8 cellular contexts compared by ENCODE assay signal in genomic region chr11:72111803-72112540, GRCh38. TPM values are rescaled to one million over a fixed set of nuclear protein-coding genes. Genes with fewer than 3 reads are reported as not detected.
DNase-seq lines count a peak whose midpoint lies in the region; ATAC-seq, FAIRE-seq and TF ChIP-seq lines count a peak whose summit lies in the region.

No MANE protein-coding gene starts in this region.

- intact Hi-C loops in HepG2 (cut with micrococcal nuclease; ENCODE audit: unreplicated experiment) = loop anchor here (1.0 kb wide), 1 partner anchor 9 kb away; the partner anchor contains the start of gene LAMTOR1

- peak in 1 of 2 experiments; percentile 86; a peak in 3 of 4 replicates for TF ChIP-seq POLR2A in HepG2 (IDR thresholded peaks at IDR 0.05; ENCODE audit: insufficient read depth in 1 of 2, low read depth in 2 of 2, low read length in 2 of 2)

- peak overlapping the region; percentile 92 for H3K27ac ChIP-seq in HepG2 (ENCODE audit: extremely low read length, insufficient read depth, low read length)

- TF ChIP-seq CTCF in HepG2 (CRISPR knock-in tag; IDR thresholded peaks at IDR 0.05) = no peak

- no peak for TF ChIP-seq RAD21 in HepG2 (CRISPR knock-in tag; IDR thresholded peaks at IDR 0.05)

- peak; percentile 78 for ATAC-seq in HG03457 (IDR thresholded peaks at IDR 0.05; ENCODE audit: unreplicated experiment)
- ATAC-seq in HepG2 = peak; percentile 95

- H3K79me2 ChIP-seq in HepG2 (ENCODE audit: insufficient read depth, low read length) = no peaks in the 10 kb centered on the region

- H3K4me3 ChIP-seq in HepG2 (replicated peaks in 1 of 3; ENCODE audit: insufficient read depth in 1 of 3, low read depth in 2 of 3, low read length in 3 of 3) = peak overlapping the region; percentile 55 to 74 (median 73)

- POLR2A ChIA-PET in HepG2 (lab: Yijun Ruan, JAX) = interaction anchor here (0.9 to 2.1 kb wide), 8 partner anchors 10 to 183 kb away, joined by 3 to 13 read pairs (median 6); partner anchors contain the start of genes LAMTOR1 and RNF121

- H3K36me3 ChIP-seq in HepG2 (replicated peaks in 1 of 2; ENCODE audit: control insufficient read depth in 1 of 2, insufficient read depth in 2 of 2, low read length in 2 of 2) = peaks cover 0 to 2% of the 10 kb centered on the region in 2 experiments; a peak in 1 of 5 replicates

- H3K4me2 ChIP-seq in HepG2 (ENCODE audit: low read depth, low read length) = peak overlapping the region; percentile 98

- FAIRE-seq in HepG2 (lab: Jason Lieb, UNC) = peak; percentile 99

- in situ Hi-C loops in HepG2 (cut with HindIII; ENCODE audit: extremely low pct_ligation_motif_present, low pct_unique_long_range_greater_than_20kb) = no loop called here

- CTCF ChIA-PET in HepG2 (lab: Yijun Ruan, JAX; ENCODE audit: low intra/inter-chr PET ratio, low total read pairs) = interaction anchor here (1.1 kb wide), 1 partner anchor 72 kb away, joined by 4 read pairs; no protein-coding TSS in a partner anchor

- TSS peak; percentile 87 for BruUV-seq in HepG2 (replicated peaks; lab: Mats Ljungman, UMichigan)

- TF ChIP-seq EP300 in HepG2 (IDR thresholded peaks at IDR 0.05; ENCODE audit: low read depth in 2 of 2, low read length in 2 of 2) = no peak
- TF ChIP-seq EP300 in HepG2 (CRISPR knock-in tag; IDR thresholded peaks at IDR 0.05; ENCODE audit: borderline replicate concordance) = no peak

- WGBS in HepG2 (ENCODE audit: low lambda C conversion rate) = 1% methylated on average over 29 of the region's 29 CpGs

- DNase-seq in C1 segment of cervical spinal cord (lab: John Stamatoyannopoulos, UW) = peak in 13 of 14 donors; percentile 94 to 100 (median 99)
- DNase-seq in GM19240 (ENCODE audit: insufficient read length, low spot score) = peak; percentile 69
- DNase-seq in NCI-H524 (lab: John Stamatoyannopoulos, UW) = peak; percentile 98 to 99
- peak; percentile 82 to 86 for DNase-seq in activated CD4-positive, alpha-beta T cell treated with anti-CD3 and anti-CD28 coated beads for 4 hours
- peak; percentile 99 to 100 for DNase-seq in dermis microvascular lymphatic vessel endothelial cell (ENCODE audit: low read depth in 2 of 2)
- peak; percentile 99 for DNase-seq in HepG2 (ENCODE audit: low spot score)
- DNase-seq in stimulated activated CD4-positive, alpha-beta T cell treated with anti-CD3 and anti-CD28 coated beads, Interleukin-4, amount 100 ng/mL, for 1 hour = peak; percentile 75

- H3K9me3 ChIP-seq in HepG2 (ENCODE audit: low read length) = no peaks in the 10 kb centered on the region

- H4K20me1 ChIP-seq in HepG2 (ENCODE audit: insufficient read depth, low read length) = no peaks in the 10 kb centered on the region

- H3K4me1 ChIP-seq in HepG2 (ENCODE audit: insufficient read depth, low read length) = peaks cover 16% of the 10 kb centered on the region

- H2AFZ ChIP-seq in HepG2 (ENCODE audit: low read length) = peak overlapping the region; percentile 43

- H3K9ac ChIP-seq in HepG2 (ENCODE audit: insufficient read depth, low read depth, low read length) = peak overlapping the region; percentile 95

- peaks cover 0 to 7% of the 10 kb centered on the region in 2 experiments; a peak in 1 of 5 replicates for H3K27me3 ChIP-seq in HepG2 (ENCODE audit: control insufficient read depth in 1 of 2, insufficient read depth in 2 of 2, low read length in 2 of 2)

RNA-seq across cellular contexts. Expression of gene ANAPC15, which starts 0.5 kb away (rescaled TPM):
- total RNA-seq in dermis microvascular lymphatic vessel endothelial cell (16.8 and 24.6 TPM in 2 replicates), HepG2 (2016; rRNA removed; fragmentation: Illumina TruSeq; extraction: Trizol) (25.2 and 25.7 TPM in 2 replicates)
- 42.2 and 48.2 TPM in 2 replicates for total RNA-seq in HepG2 (2016; cell fraction: cytosol; rRNA removed; fragmentation: Illumina TruSeq; extraction: Trizol; ENCODE audit: low read depth)
- total RNA-seq in HepG2 (2016; cell fraction: insoluble cytoplasmic fraction; rRNA removed; fragmentation: Illumina TruSeq; extraction: Trizol) = 24.5 and 26.9 TPM in 2 replicates
- total RNA-seq in HepG2 (2016; cell fraction: membrane; rRNA removed; fragmentation: Illumina TruSeq; extraction: Trizol) = 37.1 and 49.0 TPM in 2 replicates
- total RNA-seq in HepG2 (2016; cell fraction: nucleus; rRNA removed; fragmentation: Illumina TruSeq; extraction: Trizol) = 16.1 and 21.3 TPM in 2 replicates
- 16.5 and 18.8 TPM in 2 replicates for polyA plus RNA-seq in HepG2 (2011; rRNA removed)
- 19.3 and 19.5 TPM in 2 replicates for polyA plus RNA-seq in HepG2 (2011; cell fraction: cytosol; rRNA removed)
- polyA plus RNA-seq in HepG2 (2011; cell fraction: nucleus; rRNA removed) = 13.9 and 15.6 TPM in 2 replicates
- polyA plus RNA-seq in HepG2 (2012) = 13.7 and 14.9 TPM in 2 replicates
- polyA plus RNA-seq in HepG2 (2016; cell fraction: cytosol; fragmentation: Illumina TruSeq; extraction: Trizol; ENCODE audit: low read depth) = 44.0 and 55.6 TPM in 2 replicates
- 22.3 and 27.7 TPM in 2 replicates for polyA plus RNA-seq in HepG2 (2016; cell fraction: insoluble cytoplasmic fraction; fragmentation: Illumina TruSeq; extraction: Trizol; ENCODE audit: low read depth)
- polyA plus RNA-seq in HepG2 (2016; cell fraction: membrane; fragmentation: Illumina TruSeq; extraction: Trizol; ENCODE audit: low read depth) = 39.1 and 47.1 TPM in 2 replicates
- polyA plus RNA-seq in HepG2 (2016; cell fraction: nucleus; fragmentation: Illumina TruSeq; extraction: Trizol; ENCODE audit: insufficient read depth, low read depth) = 19.5 and 20.8 TPM in 2 replicates
- 13.6 and 56.8 TPM in 2 replicates for polyA minus RNA-seq in HepG2 (2011; rRNA and poly(A)+ RNA removed; ENCODE audit: low replicate concordance)
- 2.2 and 3.7 TPM in 2 replicates for polyA minus RNA-seq in HepG2 (2011; cell fraction: cytosol; rRNA and poly(A)+ RNA removed)
- 16.4 and 21.0 TPM in 2 replicates for polyA minus RNA-seq in HepG2 (2011; cell fraction: nucleus; rRNA and poly(A)+ RNA removed)

RNA-seq across cellular contexts. Expression of gene TOMT, which starts 6.2 kb away (rescaled TPM):
- total RNA-seq in dermis microvascular lymphatic vessel endothelial cell = not detected in 2 replicates
- not detected in 2 replicates for total RNA-seq in HepG2 (2016; rRNA removed; fragmentation: Illumina TruSeq; extraction: Trizol)
- not detected in 2 replicates for total RNA-seq in HepG2 (2016; cell fraction: cytosol; rRNA removed; fragmentation: Illumina TruSeq; extraction: Trizol; ENCODE audit: low read depth)
- not detected in 2 replicates for total RNA-seq in HepG2 (2016; cell fraction: insoluble cytoplasmic fraction; rRNA removed; fragmentation: Illumina TruSeq; extraction: Trizol)
- not detected in 2 replicates for total RNA-seq in HepG2 (2016; cell fraction: membrane; rRNA removed; fragmentation: Illumina TruSeq; extraction: Trizol)
- total RNA-seq in HepG2 (2016; cell fraction: nucleus; rRNA removed; fragmentation: Illumina TruSeq; extraction: Trizol) = not detected in 2 replicates
- not detected in 2 replicates for polyA plus RNA-seq in HepG2 (2011; rRNA removed)
- not detected in 2 replicates for polyA plus RNA-seq in HepG2 (2011; cell fraction: cytosol; rRNA removed)
- 0.18 TPM in 1 of 2 replicates, not detected in the other for polyA plus RNA-seq in HepG2 (2011; cell fraction: nucleus; rRNA removed)
- not detected in 2 replicates for polyA plus RNA-seq in HepG2 (2012)
- not detected in 2 replicates for polyA plus RNA-seq in HepG2 (2016; cell fraction: cytosol; fragmentation: Illumina TruSeq; extraction: Trizol; ENCODE audit: low read depth)
- polyA plus RNA-seq in HepG2 (2016; cell fraction: insoluble cytoplasmic fraction; fragmentation: Illumina TruSeq; extraction: Trizol; ENCODE audit: low read depth) = not detected in 2 replicates
- not detected in 2 replicates for polyA plus RNA-seq in HepG2 (2016; cell fraction: membrane; fragmentation: Illumina TruSeq; extraction: Trizol; ENCODE audit: low read depth)
- not detected in 2 replicates for polyA plus RNA-seq in HepG2 (2016; cell fraction: nucleus; fragmentation: Illumina TruSeq; extraction: Trizol; ENCODE audit: insufficient read depth, low read depth)
- polyA minus RNA-seq in HepG2 (2011; rRNA and poly(A)+ RNA removed; ENCODE audit: low replicate concordance) = not detected in 2 replicates
- not detected in 2 replicates for polyA minus RNA-seq in HepG2 (2011; cell fraction: cytosol; rRNA and poly(A)+ RNA removed)
- polyA minus RNA-seq in HepG2 (2011; cell fraction: nucleus; rRNA and poly(A)+ RNA removed) = not detected in 2 replicates

RNA-seq across cellular contexts. Expression of gene LAMTOR1, which starts 8.9 kb away (rescaled TPM):
- 91.1 and 118 TPM in 2 replicates for total RNA-seq in dermis microvascular lymphatic vessel endothelial cell
- 63.4 and 66.0 TPM in 2 replicates for total RNA-seq in HepG2 (2016; rRNA removed; fragmentation: Illumina TruSeq; extraction: Trizol)
- 126 and 135 TPM in 2 replicates for total RNA-seq in HepG2 (2016; cell fraction: cytosol; rRNA removed; fragmentation: Illumina TruSeq; extraction: Trizol; ENCODE audit: low read depth)
- total RNA-seq in HepG2 (2016; cell fraction: insoluble cytoplasmic fraction; rRNA removed; fragmentation: Illumina TruSeq; extraction: Trizol) = 54.5 and 63.4 TPM in 2 replicates
- 137 and 158 TPM in 2 replicates for total RNA-seq in HepG2 (2016; cell fraction: membrane; rRNA removed; fragmentation: Illumina TruSeq; extraction: Trizol)
- total RNA-seq in HepG2 (2016; cell fraction: nucleus; rRNA removed; fragmentation: Illumina TruSeq; extraction: Trizol) = 32.3 and 35.3 TPM in 2 replicates
- 60.4 and 68.2 TPM in 2 replicates for polyA plus RNA-seq in HepG2 (2011; rRNA removed)
- 55.4 and 70.7 TPM in 2 replicates for polyA plus RNA-seq in HepG2 (2011; cell fraction: cytosol; rRNA removed)
- polyA plus RNA-seq in HepG2 (2011; cell fraction: nucleus; rRNA removed) = 50.2 and 55.1 TPM in 2 replicates
- 45.2 and 46.6 TPM in 2 replicates for polyA plus RNA-seq in HepG2 (2012)
- polyA plus RNA-seq in HepG2 (2016; cell fraction: cytosol; fragmentation: Illumina TruSeq; extraction: Trizol; ENCODE audit: low read depth) = 209 and 215 TPM in 2 replicates
- 81.6 and 89.9 TPM in 2 replicates for polyA plus RNA-seq in HepG2 (2016; cell fraction: insoluble cytoplasmic fraction; fragmentation: Illumina TruSeq; extraction: Trizol; ENCODE audit: low read depth)
- polyA plus RNA-seq in HepG2 (2016; cell fraction: membrane; fragmentation: Illumina TruSeq; extraction: Trizol; ENCODE audit: low read depth) = 210 and 214 TPM in 2 replicates
- 62.0 and 71.8 TPM in 2 replicates for polyA plus RNA-seq in HepG2 (2016; cell fraction: nucleus; fragmentation: Illumina TruSeq; extraction: Trizol; ENCODE audit: insufficient read depth, low read depth)
- polyA minus RNA-seq in HepG2 (2011; rRNA and poly(A)+ RNA removed; ENCODE audit: low replicate concordance) = 222 and 285 TPM in 2 replicates
- 43.9 and 45.7 TPM in 2 replicates for polyA minus RNA-seq in HepG2 (2011; cell fraction: cytosol; rRNA and poly(A)+ RNA removed)
- 42.5 and 48.2 TPM in 2 replicates for polyA minus RNA-seq in HepG2 (2011; cell fraction: nucleus; rRNA and poly(A)+ RNA removed)

RNA-seq across cellular contexts. Expression of gene FOLR3, which starts 23.6 kb away (rescaled TPM):
- total RNA-seq in dermis microvascular lymphatic vessel endothelial cell (not detected in 2 replicates), HepG2 (2016; rRNA removed; fragmentation: Illumina TruSeq; extraction: Trizol) (not detected in 2 replicates)
- not detected in 2 replicates for total RNA-seq in HepG2 (2016; cell fraction: cytosol; rRNA removed; fragmentation: Illumina TruSeq; extraction: Trizol; ENCODE audit: low read depth)
- not detected in 2 replicates for total RNA-seq in HepG2 (2016; cell fraction: insoluble cytoplasmic fraction; rRNA removed; fragmentation: Illumina TruSeq; extraction: Trizol)
- not detected in 2 replicates for total RNA-seq in HepG2 (2016; cell fraction: membrane; rRNA removed; fragmentation: Illumina TruSeq; extraction: Trizol)
- total RNA-seq in HepG2 (2016; cell fraction: nucleus; rRNA removed; fragmentation: Illumina TruSeq; extraction: Trizol) = not detected in 2 replicates
- polyA plus RNA-seq in HepG2 (2011; rRNA removed) = 0.09 TPM in 1 of 2 replicates, not detected in the other
- not detected in 2 replicates for polyA plus RNA-seq in HepG2 (2011; cell fraction: cytosol; rRNA removed)
- polyA plus RNA-seq in HepG2 (2011; cell fraction: nucleus; rRNA removed) = not detected in 2 replicates
- polyA plus RNA-seq in HepG2 (2012) = not detected in 2 replicates
- polyA plus RNA-seq in HepG2 (2016; cell fraction: cytosol; fragmentation: Illumina TruSeq; extraction: Trizol; ENCODE audit: low read depth) = not detected in 2 replicates
- polyA plus RNA-seq in HepG2 (2016; cell fraction: insoluble cytoplasmic fraction; fragmentation: Illumina TruSeq; extraction: Trizol; ENCODE audit: low read depth) = not detected in 2 replicates
- polyA plus RNA-seq in HepG2 (2016; cell fraction: membrane; fragmentation: Illumina TruSeq; extraction: Trizol; ENCODE audit: low read depth) = not detected in 2 replicates
- polyA plus RNA-seq in HepG2 (2016; cell fraction: nucleus; fragmentation: Illumina TruSeq; extraction: Trizol; ENCODE audit: insufficient read depth, low read depth) = not detected in 2 replicates
- polyA minus RNA-seq in HepG2 (2011; rRNA and poly(A)+ RNA removed; ENCODE audit: low replicate concordance) = not detected in 2 replicates
- not detected in 2 replicates for polyA minus RNA-seq in HepG2 (2011; cell fraction: cytosol; rRNA and poly(A)+ RNA removed)
- not detected in 2 replicates for polyA minus RNA-seq in HepG2 (2011; cell fraction: nucleus; rRNA and poly(A)+ RNA removed)

RNA-seq across cellular contexts. Expression of gene LRRC51, which starts 31.3 kb away (rescaled TPM):
- total RNA-seq in dermis microvascular lymphatic vessel endothelial cell (3.2 and 4.2 TPM in 2 replicates), HepG2 (2016; rRNA removed; fragmentation: Illumina TruSeq; extraction: Trizol) (6.0 and 6.4 TPM in 2 replicates)
- total RNA-seq in HepG2 (2016; cell fraction: cytosol; rRNA removed; fragmentation: Illumina TruSeq; extraction: Trizol; ENCODE audit: low read depth) = 5.0 and 9.1 TPM in 2 replicates
- 5.4 and 7.4 TPM in 2 replicates for total RNA-seq in HepG2 (2016; cell fraction: insoluble cytoplasmic fraction; rRNA removed; fragmentation: Illumina TruSeq; extraction: Trizol)
- total RNA-seq in HepG2 (2016; cell fraction: membrane; rRNA removed; fragmentation: Illumina TruSeq; extraction: Trizol) = 11.2 and 16.0 TPM in 2 replicates
- total RNA-seq in HepG2 (2016; cell fraction: nucleus; rRNA removed; fragmentation: Illumina TruSeq; extraction: Trizol) = 1.8 TPM in 2 replicates
- polyA plus RNA-seq in HepG2 (2011; rRNA removed) = 3.4 and 5.3 TPM in 2 replicates
- 4.4 and 18.0 TPM in 2 replicates for polyA plus RNA-seq in HepG2 (2011; cell fraction: cytosol; rRNA removed)
- polyA plus RNA-seq in HepG2 (2011; cell fraction: nucleus; rRNA removed) = 3.6 and 3.9 TPM in 2 replicates
- 2.3 and 4.8 TPM in 2 replicates for polyA plus RNA-seq in HepG2 (2012)
- 11.7 and 14.5 TPM in 2 replicates for polyA plus RNA-seq in HepG2 (2016; cell fraction: cytosol; fragmentation: Illumina TruSeq; extraction: Trizol; ENCODE audit: low read depth)
- polyA plus RNA-seq in HepG2 (2016; cell fraction: insoluble cytoplasmic fraction; fragmentation: Illumina TruSeq; extraction: Trizol; ENCODE audit: low read depth) = 6.4 and 8.4 TPM in 2 replicates
- 8.9 and 11.6 TPM in 2 replicates for polyA plus RNA-seq in HepG2 (2016; cell fraction: membrane; fragmentation: Illumina TruSeq; extraction: Trizol; ENCODE audit: low read depth)
- 6.2 and 7.2 TPM in 2 replicates for polyA plus RNA-seq in HepG2 (2016; cell fraction: nucleus; fragmentation: Illumina TruSeq; extraction: Trizol; ENCODE audit: insufficient read depth, low read depth)
- 3.6 and 14.5 TPM in 2 replicates for polyA minus RNA-seq in HepG2 (2011; rRNA and poly(A)+ RNA removed; ENCODE audit: low replicate concordance)
- 1.5 and 4.6 TPM in 2 replicates for polyA minus RNA-seq in HepG2 (2011; cell fraction: cytosol; rRNA and poly(A)+ RNA removed)
- polyA minus RNA-seq in HepG2 (2011; cell fraction: nucleus; rRNA and poly(A)+ RNA removed) = 1.3 and 1.6 TPM in 2 replicates

Comparison
In these comparisons a context has a peak if more than half of its experiments do, and no peak if none do; other contexts are left out.
1. Peak in every context shown above with its lines: DNase-seq, ATAC-seq, H3K4me3 ChIP-seq and H3K27ac ChIP-seq.